Comparison of ENCODE assay signal across 15 cellular contexts in the genomic region with DNA sequence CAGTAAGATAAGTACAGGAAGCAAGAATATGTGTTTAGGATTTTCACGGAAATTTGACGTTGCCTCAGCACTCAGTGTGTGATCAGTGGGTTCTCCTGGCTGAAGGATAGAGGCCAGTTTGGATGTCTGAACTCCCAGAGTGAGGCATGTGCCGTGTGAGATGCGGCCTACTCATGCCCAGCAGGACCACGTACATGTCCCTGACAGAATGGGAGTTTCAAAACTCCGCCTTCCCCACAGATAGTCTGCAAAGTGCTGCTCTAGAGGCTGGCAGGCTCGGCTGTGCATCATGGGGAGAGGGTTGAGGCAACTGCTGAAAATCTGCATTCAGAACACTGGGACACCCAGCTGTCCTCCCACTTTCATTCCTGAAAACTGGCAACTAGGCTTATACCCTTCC.
"Had no signal": no experiment of that assay in that cellular context is flagged by ENCODE, and none has a peak within 500 bp of the region (broad histone marks: within the 10 kb centered on the region; RNA-seq: fewer than 3 reads in every experiment).

No MANE protein-coding gene starts in this region.

- H3K36me3 Mint-ChIP-seq: natural killer cell treated with Interleukin-12 subunit alpha and Interleukin-12 subunit beta and Interleukin-15 and Interleukin-18, amount 100 ng/mL, for 72 hours; stimulated activated memory B cell treated with anti-CD40 and anti-IgM and Interleukin-4, amounts not matched to agents 10 μg/mL and 1 μg/mL and 100 μg/mL, for 72 hours had no signal

- H3K27me3 Mint-ChIP-seq: activated CD4-positive, alpha-beta T cell treated with anti-CD3 and anti-CD28 coated beads, Interleukin-2, amount 10 ng/mL, durations not matched to agents 24 days and 14 days; natural killer cell treated with Interleukin-12 subunit alpha and Interleukin-12 subunit beta and Interleukin-15 and Interleukin-18, amount 100 ng/mL, for 72 hours; stimulated activated memory B cell treated with anti-CD40 and anti-IgM and Interleukin-4, amounts not matched to agents 10 μg/mL and 1 μg/mL and 100 μg/mL, for 72 hours; T-helper 17 cell had no signal

- H3K4me3 ChIP-seq: dorsolateral prefrontal cortex, hepatocyte, thyroid gland had no signal

- ATAC-seq: activated CD8-positive, alpha-beta T cell treated with anti-CD3 and anti-CD28 coated beads, Interleukin-2, amount 10 ng/mL, durations not matched to agents 7 days and 5 days; natural killer cell treated with Interleukin-12 subunit alpha and Interleukin-12 subunit beta and Interleukin-15 and Interleukin-18, amount 100 ng/mL, for 72 hours; stimulated activated memory B cell treated with anti-CD40 and anti-IgM and Interleukin-4, amounts not matched to agents 10 μg/mL and 1 μg/mL and 100 μg/mL, for 72 hours; T-helper 17 cell had no signal

- DNase-seq: activated CD4-positive, alpha-beta T cell treated with anti-CD3 and anti-CD28 coated beads, Interleukin-2, amount 10 ng/mL, durations not matched to agents 24 days and 14 days; activated CD4-positive, CD25-positive, alpha-beta regulatory T cell; activated CD8-positive, alpha-beta memory T cell treated with anti-CD3 and anti-CD28 coated beads, Interleukin-2, amount 50 U/mL, for 4 hours; activated CD8-positive, alpha-beta T cell treated with anti-CD3 and anti-CD28 coated beads, Interleukin-2, amount 10 ng/mL, durations not matched to agents 7 days and 5 days; activated naive CD4-positive, alpha-beta T cell; anterior cingulate cortex; brain microvascular endothelial cell; dorsolateral prefrontal cortex; mesenchymal stem cell; stimulated activated CD4-positive, alpha-beta T cell treated with anti-CD3 and anti-CD28 coated beads, Interleukin-2, amount 100 ng/mL, for 48 hours; T-helper 17 cell; thyroid gland had no signal

- H3K9me3 ChIP-seq: thyroid gland had no signal

- H3K27ac Mint-ChIP-seq: activated CD4-positive, alpha-beta T cell treated with anti-CD3 and anti-CD28 coated beads, Interleukin-2, amount 10 ng/mL, durations not matched to agents 24 days and 14 days; activated CD8-positive, alpha-beta T cell treated with anti-CD3 and anti-CD28 coated beads, Interleukin-2, amount 10 ng/mL, durations not matched to agents 7 days and 5 days; stimulated activated memory B cell treated with anti-CD40 and anti-IgM and Interleukin-4, amounts not matched to agents 10 μg/mL and 1 μg/mL and 100 μg/mL, for 72 hours; T-helper 17 cell had no signal

- H2AFZ ChIP-seq: hepatocyte had no signal

- H3K36me3 ChIP-seq: brain microvascular endothelial cell, thyroid gland had no signal

- H3K9me3 Mint-ChIP-seq: activated CD4-positive, alpha-beta T cell treated with anti-CD3 and anti-CD28 coated beads, Interleukin-2, amount 10 ng/mL, durations not matched to agents 24 days and 14 days; natural killer cell treated with Interleukin-12 subunit alpha and Interleukin-12 subunit beta and Interleukin-15 and Interleukin-18, amount 100 ng/mL, for 72 hours; stimulated activated memory B cell treated with anti-CD40 and anti-IgM and Interleukin-4, amounts not matched to agents 10 μg/mL and 1 μg/mL and 100 μg/mL, for 72 hours had no signal

- H3K4me2 ChIP-seq: hepatocyte had no signal

- H3K27ac ChIP-seq: brain microvascular endothelial cell, hepatocyte, thyroid gland had no signal

- H3K4me3 Mint-ChIP-seq: activated CD4-positive, alpha-beta T cell treated with anti-CD3 and anti-CD28 coated beads, Interleukin-2, amount 10 ng/mL, durations not matched to agents 24 days and 14 days; activated CD8-positive, alpha-beta T cell treated with anti-CD3 and anti-CD28 coated beads, Interleukin-2, amount 10 ng/mL, durations not matched to agents 7 days and 5 days; natural killer cell treated with Interleukin-12 subunit alpha and Interleukin-12 subunit beta and Interleukin-15 and Interleukin-18, amount 100 ng/mL, for 72 hours; stimulated activated memory B cell treated with anti-CD40 and anti-IgM and Interleukin-4, amounts not matched to agents 10 μg/mL and 1 μg/mL and 100 μg/mL, for 72 hours; T-helper 17 cell had no signal

- H3K79me2 ChIP-seq: hepatocyte had no signal

- H3K27me3 ChIP-seq: brain microvascular endothelial cell, dorsolateral prefrontal cortex, hepatocyte, thyroid gland had no signal
